In the genomic region with DNA sequence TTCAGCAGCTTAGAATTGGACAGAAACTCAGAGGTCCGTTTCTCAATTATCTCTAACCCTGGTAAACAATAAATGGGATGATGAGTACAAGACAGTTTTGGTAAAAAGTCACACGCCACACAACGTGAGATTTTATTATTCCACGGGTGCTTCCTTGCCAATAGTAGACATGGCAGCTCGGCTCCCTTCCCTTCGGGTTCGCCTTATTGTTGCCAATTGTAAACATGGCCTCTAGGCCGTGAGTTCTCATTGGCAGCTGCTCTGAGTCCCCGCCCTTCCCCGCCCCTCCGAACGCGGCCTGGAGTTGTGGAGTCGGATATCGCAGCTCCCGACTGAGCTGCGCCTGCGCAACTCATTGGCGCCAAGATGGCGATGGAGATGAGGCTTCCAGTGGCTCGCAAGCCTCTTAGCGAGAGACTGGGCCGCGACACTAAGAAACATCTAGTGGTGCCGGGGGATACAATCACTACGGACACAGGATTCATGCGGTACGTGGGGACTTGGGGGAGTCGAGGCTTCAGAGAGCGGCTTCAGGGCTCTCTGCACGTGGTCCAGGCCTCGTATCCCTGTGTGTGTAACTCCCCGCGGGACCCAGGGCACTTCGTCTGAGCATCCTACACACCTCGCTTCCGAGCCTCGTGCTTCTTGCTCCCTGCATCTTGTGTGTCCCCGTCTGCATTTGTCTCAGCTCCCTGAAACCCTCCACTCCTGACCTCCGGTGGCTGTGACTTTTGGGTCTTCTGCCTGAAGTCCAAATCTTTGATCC, we compare ENCODE assay signal across 8 cellular contexts. TPM values are rescaled to one million over a fixed set of nuclear protein-coding genes. Genes with fewer than 3 reads are reported as not detected.
DNase-seq lines count a peak whose midpoint lies in the region; ATAC-seq and TF ChIP-seq lines count a peak whose summit lies in the region.

A gene with protein sequence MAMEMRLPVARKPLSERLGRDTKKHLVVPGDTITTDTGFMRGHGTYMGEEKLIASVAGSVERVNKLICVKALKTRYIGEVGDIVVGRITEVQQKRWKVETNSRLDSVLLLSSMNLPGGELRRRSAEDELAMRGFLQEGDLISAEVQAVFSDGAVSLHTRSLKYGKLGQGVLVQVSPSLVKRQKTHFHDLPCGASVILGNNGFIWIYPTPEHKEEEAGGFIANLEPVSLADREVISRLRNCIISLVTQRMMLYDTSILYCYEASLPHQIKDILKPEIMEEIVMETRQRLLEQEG (plus strand): TSS at position 355 of the 766 bp plus-strand sequence. CDS start 12 bp downstream, at position 367.

- peak; percentile 96 for ATAC-seq in GM19372 (IDR thresholded peaks at IDR 0.05; ENCODE audit: low read depth, unreplicated experiment)
- ATAC-seq in HG03521 (IDR thresholded peaks at IDR 0.05; ENCODE audit: unreplicated experiment) = peak; percentile 96
- peak; percentile 86 for ATAC-seq in left lobe of liver

- TF ChIP-seq CTCF in C4-2B (conservative IDR thresholded peaks at IDR 0.05) = no peak

- H3K27ac ChIP-seq in C4-2B = peak within 1 kb of the TSS; percentile 98

- DNase-seq in NCI-H748 (lab: John Stamatoyannopoulos, UW; ENCODE audit: unreplicated experiment) = peak; percentile 99
- peak; percentile 97 for DNase-seq in activated CD4-positive, alpha-beta T cell treated with anti-CD3 and anti-CD28 coated beads, Interleukin-2, amount 50 U/mL, for 1 hour
- DNase-seq in cortex of kidney (lab: John Stamatoyannopoulos, UW) = peak; percentile 47
- DNase-seq in left lobe of liver (ENCODE audit: low spot score) = peak; percentile 98
- DNase-seq in stimulated activated CD4-positive, alpha-beta T cell treated with anti-CD3 and anti-CD28 coated beads, Interleukin-2, amount 100 ng/mL, for 24 hours = peak; percentile 96 to 98

RNA-seq across cellular contexts. Expression of the gene that starts here (rescaled TPM):
- total RNA-seq in left lobe of liver = 12.9 TPM

Comparison
In these comparisons a context has a peak if more than half of its experiments do, and no peak if none do; other contexts are left out.
1. Peak in every context shown above with its lines: DNase-seq, ATAC-seq and H3K27ac ChIP-seq.
2. DNase-seq: peak in every context shown above with its lines; median percentile 99 in NCI-H748; 98 in left lobe of liver; 97 in activated CD4-positive, alpha-beta T cell treated with anti-CD3 and anti-CD28 coated beads, Interleukin-2, amount 50 U/mL, for 1 hour; 97 in stimulated activated CD4-positive, alpha-beta T cell treated with anti-CD3 and anti-CD28 coated beads, Interleukin-2, amount 100 ng/mL, for 24 hours; 47 in cortex of kidney.